In the genomic region with DNA sequence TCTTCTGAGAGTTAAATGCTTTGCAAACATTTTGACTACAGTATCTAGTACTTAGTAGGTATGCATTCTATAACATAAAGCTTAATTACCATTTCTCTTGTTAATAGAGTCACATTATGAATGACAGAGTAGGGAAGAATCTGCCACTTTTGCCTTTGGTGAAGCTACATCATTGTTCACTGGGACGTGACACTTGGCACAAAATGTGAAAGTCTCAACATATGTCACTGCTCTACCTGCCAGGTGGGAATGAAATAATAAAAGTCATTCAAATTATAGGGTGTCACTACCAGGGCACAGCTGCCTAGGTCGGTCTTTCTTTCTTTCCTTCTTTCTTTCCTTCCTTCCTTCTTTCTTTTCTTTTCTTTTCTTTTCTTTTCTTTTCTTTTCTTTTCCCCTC, we compare ENCODE assay signal across 22 cellular contexts. TPM values are rescaled to one million over a fixed set of nuclear protein-coding genes. Genes with fewer than 3 reads are reported as not detected.
A peak's percentile ranks its signal among the peaks of the same experiment; 100 is the strongest.
DNase-seq lines count a peak whose midpoint lies in the region; ATAC-seq, FAIRE-seq and TF ChIP-seq lines count a peak whose summit lies in the region.
"Had no signal": no experiment of that assay in that cellular context is flagged by ENCODE, and none has a peak within 500 bp of the region (broad histone marks: within the 10 kb centered on the region; RNA-seq: fewer than 3 reads in every experiment).

No MANE protein-coding gene starts in this region.

- H3K36me3 Mint-ChIP-seq in effector memory CD8-positive, alpha-beta T cell (ENCODE audit: insufficient read depth): no peaks in the 10 kb centered on the region
- H3K36me3 Mint-ChIP-seq: CD14-positive monocyte; CD4-positive, alpha-beta memory T cell had no signal

- 23% methylated on average over 2 of the region's 2 CpGs for WGBS in HepG2 (ENCODE audit: low lambda C conversion rate)
- WGBS in right lobe of liver (ENCODE audit: insufficient coverage, low coverage, low lambda C conversion rate, missing lambda C conversion rate): 69% methylated on average over 2 of the region's 2 CpGs

- TF ChIP-seq CTCF in HepG2 (CRISPR knock-in tag; IDR thresholded peaks at IDR 0.05) (no peak), right lobe of liver (IDR thresholded peaks at IDR 0.05) (no peak), coronary artery (IDR thresholded peaks at IDR 0.05) (no peak)

- peaks cover 44 to 61% of the 10 kb centered on the region in 2 donors for H3K27me3 Mint-ChIP-seq in effector memory CD8-positive, alpha-beta T cell

- BruUV-seq in HepG2 (replicated peaks; lab: Mats Ljungman, UMichigan): no TSS peak

- no peaks in the 10 kb centered on the region for H3K4me1 ChIP-seq in HepG2 (ENCODE audit: insufficient read depth, low read length)
- H3K4me1 ChIP-seq in right lobe of liver: no peaks in the 10 kb centered on the region
- H3K4me1 ChIP-seq: BLaER1 had no signal

- no peak for TF ChIP-seq POLR2A in HepG2 (IDR thresholded peaks at IDR 0.05; ENCODE audit: insufficient read depth in 1 of 2, low read depth in 2 of 2, low read length in 2 of 2)
- no peak for TF ChIP-seq POLR2A in right lobe of liver (IDR thresholded peaks at IDR 0.05)

- no peaks in the 10 kb centered on the region for H3K4me1 Mint-ChIP-seq in effector memory CD8-positive, alpha-beta T cell (ENCODE audit: low read depth in 2 of 2)
- H3K4me1 Mint-ChIP-seq: CD4-positive, alpha-beta memory T cell had no signal

- CTCF ChIA-PET in HepG2 (lab: Yijun Ruan, JAX; ENCODE audit: low intra/inter-chr PET ratio, low total read pairs): no interaction called here

- no peaks in the 10 kb centered on the region for H3K36me3 ChIP-seq in HepG2 (replicated peaks in 1 of 2; ENCODE audit: control insufficient read depth in 1 of 2, insufficient read depth in 2 of 2, low read length in 2 of 2)
- no peaks in the 10 kb centered on the region for H3K36me3 ChIP-seq in right lobe of liver
- H3K36me3 ChIP-seq: BLaER1, HAP-1 had no signal

- POLR2A ChIA-PET in HepG2 (lab: Yijun Ruan, JAX): no interaction called here

- no peak overlapping the region for H3K4me2 ChIP-seq in HepG2 (ENCODE audit: low read depth, low read length)
- H3K4me2 ChIP-seq: BLaER1 had no signal

- no peaks in the 10 kb centered on the region for H3K79me2 ChIP-seq in HepG2 (ENCODE audit: insufficient read depth, low read length)

- in situ Hi-C loops in HepG2 (cut with HindIII; ENCODE audit: extremely low pct_ligation_motif_present, low pct_unique_long_range_greater_than_20kb): no loop called here

- H3K27ac ChIP-seq in HepG2 (ENCODE audit: extremely low read length, insufficient read depth, low read length) (no peak overlapping the region), right lobe of liver (no peak overlapping the region), coronary artery (no peak overlapping the region)
- H3K27ac ChIP-seq: BLaER1, GM23248 had no signal

- no peaks in the 10 kb centered on the region for H3K9me3 Mint-ChIP-seq in effector memory CD8-positive, alpha-beta T cell
- H3K9me3 Mint-ChIP-seq: CD14-positive monocyte had no signal

- no peak for TF ChIP-seq RAD21 in HepG2 (CRISPR knock-in tag; IDR thresholded peaks at IDR 0.05)

- TF ChIP-seq EP300 in HepG2 (IDR thresholded peaks at IDR 0.05; ENCODE audit: low read depth in 2 of 2, low read length in 2 of 2) (no peak), HepG2 (CRISPR knock-in tag; IDR thresholded peaks at IDR 0.05; ENCODE audit: borderline replicate concordance) (no peak)

- H3K4me3 Mint-ChIP-seq in effector memory CD8-positive, alpha-beta T cell: no peak overlapping the region
- H3K4me3 Mint-ChIP-seq: CD14-positive monocyte; CD4-positive, alpha-beta memory T cell had no signal

- intact Hi-C loops in HepG2 (cut with micrococcal nuclease; ENCODE audit: unreplicated experiment) (no loop called here), right lobe of liver (cut with DNase I) (no loop called here)

- FAIRE-seq in HepG2 (lab: Jason Lieb, UNC): no peak
- FAIRE-seq: GM12878 had no signal

- no peaks in the 10 kb centered on the region for H4K20me1 ChIP-seq in HepG2 (ENCODE audit: insufficient read depth, low read length)
- H4K20me1 ChIP-seq: BLaER1 had no signal

- DNase-seq in HepG2 (ENCODE audit: low spot score) (no peak), right lobe of liver (no peak), NCI-H69 (lab: John Stamatoyannopoulos, UW) (peak; percentile 72), cerebellum (ENCODE audit: low spot score) (peak; percentile 47), activated gamma-delta T cell treated with Interleukin-2 at 50 U/mL for 16 hours (no peak), coronary artery (ENCODE audit: low spot score) (no peak)
- DNase-seq in effector memory CD8-positive, alpha-beta T cell: no peak
- DNase-seq: 8988T; CD4-positive, alpha-beta memory T cell; DMS153; DMS79; GF-D8; GM23248 had no signal

- H3K27ac Mint-ChIP-seq in effector memory CD8-positive, alpha-beta T cell: no peak overlapping the region

- H3K9me3 ChIP-seq in HepG2 (ENCODE audit: low read length) (no peaks in the 10 kb centered on the region), right lobe of liver (no peaks in the 10 kb centered on the region)
- H3K9me3 ChIP-seq: BLaER1, HAP-1 had no signal

- no peaks in the 10 kb centered on the region for H3K27me3 ChIP-seq in HepG2 (ENCODE audit: control insufficient read depth in 1 of 2, insufficient read depth in 2 of 2, low read length in 2 of 2)
- no peaks in the 10 kb centered on the region for H3K27me3 ChIP-seq in right lobe of liver
- H3K27me3 ChIP-seq: BLaER1 had no signal

- H3K9ac ChIP-seq in HepG2 (ENCODE audit: insufficient read depth, low read depth, low read length): no peak overlapping the region
- H3K9ac ChIP-seq: BLaER1, GM23248 had no signal

- H3K4me3 ChIP-seq in HepG2 (replicated peaks in 1 of 3; ENCODE audit: insufficient read depth in 1 of 3, low read depth in 2 of 3, low read length in 3 of 3) (no peak overlapping the region), right lobe of liver (no peak overlapping the region), coronary artery (no peak overlapping the region)
- H3K4me3 ChIP-seq: BLaER1, GM12878, GM23248, HAP-1 had no signal

- ATAC-seq in HepG2 (no peak), right lobe of liver (no peak)
- no peak for ATAC-seq in effector memory CD8-positive, alpha-beta T cell (replicated peaks)
- ATAC-seq: GM12878 had no signal

- H2AFZ ChIP-seq in HepG2 (ENCODE audit: low read length): no peak overlapping the region
- H2AFZ ChIP-seq: GM23248 had no signal

RNA-seq across cellular contexts. Expression of a gene that starts 17.6 kb away (rescaled TPM):
- not detected in 2 replicates for total RNA-seq in HepG2 (2016; rRNA removed; fragmentation: Illumina TruSeq; extraction: Trizol)
- not detected in 2 replicates for total RNA-seq in HepG2 (2016; cell fraction: cytosol; rRNA removed; fragmentation: Illumina TruSeq; extraction: Trizol; ENCODE audit: low read depth)
- not detected in 2 replicates for total RNA-seq in HepG2 (2016; cell fraction: insoluble cytoplasmic fraction; rRNA removed; fragmentation: Illumina TruSeq; extraction: Trizol)
- not detected in 2 replicates for total RNA-seq in HepG2 (2016; cell fraction: membrane; rRNA removed; fragmentation: Illumina TruSeq; extraction: Trizol)
- total RNA-seq in HepG2 (2016; cell fraction: nucleus; rRNA removed; fragmentation: Illumina TruSeq; extraction: Trizol): not detected in 2 replicates
- 0.05 TPM in 1 of 2 replicates, not detected in the other for polyA plus RNA-seq in HepG2 (2011; rRNA removed)
- polyA plus RNA-seq in HepG2 (2011; cell fraction: cytosol; rRNA removed): not detected in 2 replicates
- not detected in 2 replicates for polyA plus RNA-seq in HepG2 (2011; cell fraction: nucleus; rRNA removed)
- polyA plus RNA-seq in HepG2 (2012): not detected in 2 replicates
- not detected in 2 replicates for polyA plus RNA-seq in HepG2 (2016; cell fraction: cytosol; fragmentation: Illumina TruSeq; extraction: Trizol; ENCODE audit: low read depth)
- polyA plus RNA-seq in HepG2 (2016; cell fraction: insoluble cytoplasmic fraction; fragmentation: Illumina TruSeq; extraction: Trizol; ENCODE audit: low read depth): not detected in 2 replicates
- not detected in 2 replicates for polyA plus RNA-seq in HepG2 (2016; cell fraction: membrane; fragmentation: Illumina TruSeq; extraction: Trizol; ENCODE audit: low read depth)
- polyA plus RNA-seq in HepG2 (2016; cell fraction: nucleus; fragmentation: Illumina TruSeq; extraction: Trizol; ENCODE audit: insufficient read depth, low read depth): not detected in 2 replicates
- polyA minus RNA-seq in HepG2 (2011; rRNA and poly(A)+ RNA removed; ENCODE audit: low replicate concordance): not detected in 2 replicates
- not detected in 2 replicates for polyA minus RNA-seq in HepG2 (2011; cell fraction: cytosol; rRNA and poly(A)+ RNA removed)
- not detected in 2 replicates for polyA minus RNA-seq in HepG2 (2011; cell fraction: nucleus; rRNA and poly(A)+ RNA removed)
- total RNA-seq in right lobe of liver: not detected
- not detected for total RNA-seq in cerebellum
- total RNA-seq: A673; CD4-positive, alpha-beta memory T cell; H4 had no signal
- polyA plus RNA-seq: AG04450; CD4-positive, alpha-beta memory T cell; GM23248 had no signal

RNA-seq across cellular contexts. Expression of a gene that starts 20.7 kb away (rescaled TPM):
- total RNA-seq in HepG2 (2016; rRNA removed; fragmentation: Illumina TruSeq; extraction: Trizol) (not detected in 2 replicates), right lobe of liver (under 1 TPM in 3 of 6 experiments, not detected in 3; 0.12 to 0.18 (median 0.12) TPM), cerebellum (0.91 TPM)
- not detected in 2 replicates for total RNA-seq in HepG2 (2016; cell fraction: cytosol; rRNA removed; fragmentation: Illumina TruSeq; extraction: Trizol; ENCODE audit: low read depth)
- not detected in 2 replicates for total RNA-seq in HepG2 (2016; cell fraction: insoluble cytoplasmic fraction; rRNA removed; fragmentation: Illumina TruSeq; extraction: Trizol)
- not detected in 2 replicates for total RNA-seq in HepG2 (2016; cell fraction: membrane; rRNA removed; fragmentation: Illumina TruSeq; extraction: Trizol)
- total RNA-seq in HepG2 (2016; cell fraction: nucleus; rRNA removed; fragmentation: Illumina TruSeq; extraction: Trizol): not detected in 2 replicates
- polyA plus RNA-seq in HepG2 (2011; rRNA removed): not detected in 2 replicates
- polyA plus RNA-seq in HepG2 (2011; cell fraction: cytosol; rRNA removed): not detected in 2 replicates
- not detected in 2 replicates for polyA plus RNA-seq in HepG2 (2011; cell fraction: nucleus; rRNA removed)
- not detected in 2 replicates for polyA plus RNA-seq in HepG2 (2012)
- polyA plus RNA-seq in HepG2 (2016; cell fraction: cytosol; fragmentation: Illumina TruSeq; extraction: Trizol; ENCODE audit: low read depth): not detected in 2 replicates
- not detected in 2 replicates for polyA plus RNA-seq in HepG2 (2016; cell fraction: insoluble cytoplasmic fraction; fragmentation: Illumina TruSeq; extraction: Trizol; ENCODE audit: low read depth)
- not detected in 2 replicates for polyA plus RNA-seq in HepG2 (2016; cell fraction: membrane; fragmentation: Illumina TruSeq; extraction: Trizol; ENCODE audit: low read depth)
- polyA plus RNA-seq in HepG2 (2016; cell fraction: nucleus; fragmentation: Illumina TruSeq; extraction: Trizol; ENCODE audit: insufficient read depth, low read depth): not detected in 2 replicates
- polyA minus RNA-seq in HepG2 (2011; rRNA and poly(A)+ RNA removed; ENCODE audit: low replicate concordance): not detected in 2 replicates
- not detected in 2 replicates for polyA minus RNA-seq in HepG2 (2011; cell fraction: cytosol; rRNA and poly(A)+ RNA removed)
- not detected in 2 replicates for polyA minus RNA-seq in HepG2 (2011; cell fraction: nucleus; rRNA and poly(A)+ RNA removed)
- total RNA-seq: A673, Daoy, GM23248, H4, HT-29 had no signal
- polyA plus RNA-seq: AG04450, GM23248 had no signal

RNA-seq across cellular contexts. Expression of a gene that starts 30.3 kb away (rescaled TPM):
- total RNA-seq in HepG2 (2016; rRNA removed; fragmentation: Illumina TruSeq; extraction: Trizol) (not detected in 2 replicates), right lobe of liver (1 to 10 TPM in 5 of 6 experiments, under 1 TPM in 1; 0.95 to 4.8 (median 1.9) TPM), cerebellum (1.7 TPM)
- total RNA-seq in HepG2 (2016; cell fraction: cytosol; rRNA removed; fragmentation: Illumina TruSeq; extraction: Trizol; ENCODE audit: low read depth): not detected in 2 replicates
- not detected in 2 replicates for total RNA-seq in HepG2 (2016; cell fraction: insoluble cytoplasmic fraction; rRNA removed; fragmentation: Illumina TruSeq; extraction: Trizol)
- not detected in 2 replicates for total RNA-seq in HepG2 (2016; cell fraction: membrane; rRNA removed; fragmentation: Illumina TruSeq; extraction: Trizol)
- not detected in 2 replicates for total RNA-seq in HepG2 (2016; cell fraction: nucleus; rRNA removed; fragmentation: Illumina TruSeq; extraction: Trizol)
- not detected in 2 replicates for polyA plus RNA-seq in HepG2 (2011; rRNA removed)
- not detected in 2 replicates for polyA plus RNA-seq in HepG2 (2011; cell fraction: cytosol; rRNA removed)
- polyA plus RNA-seq in HepG2 (2011; cell fraction: nucleus; rRNA removed): not detected in 2 replicates
- polyA plus RNA-seq in HepG2 (2012): not detected in 2 replicates
- not detected in 2 replicates for polyA plus RNA-seq in HepG2 (2016; cell fraction: cytosol; fragmentation: Illumina TruSeq; extraction: Trizol; ENCODE audit: low read depth)
- polyA plus RNA-seq in HepG2 (2016; cell fraction: insoluble cytoplasmic fraction; fragmentation: Illumina TruSeq; extraction: Trizol; ENCODE audit: low read depth): not detected in 2 replicates
- not detected in 2 replicates for polyA plus RNA-seq in HepG2 (2016; cell fraction: membrane; fragmentation: Illumina TruSeq; extraction: Trizol; ENCODE audit: low read depth)
- polyA plus RNA-seq in HepG2 (2016; cell fraction: nucleus; fragmentation: Illumina TruSeq; extraction: Trizol; ENCODE audit: insufficient read depth, low read depth): not detected in 2 replicates
- not detected in 2 replicates for polyA minus RNA-seq in HepG2 (2011; rRNA and poly(A)+ RNA removed; ENCODE audit: low replicate concordance)
- polyA minus RNA-seq in HepG2 (2011; cell fraction: cytosol; rRNA and poly(A)+ RNA removed): not detected in 2 replicates
- not detected in 2 replicates for polyA minus RNA-seq in HepG2 (2011; cell fraction: nucleus; rRNA and poly(A)+ RNA removed)
- total RNA-seq: A673; CD4-positive, alpha-beta memory T cell; Daoy; GM12878; GM23248; H4; HT-29 had no signal
- polyA plus RNA-seq: AG04450; CD4-positive, alpha-beta memory T cell; GM12878; GM23248 had no signal

Comparison
In these comparisons a context has a peak if more than half of its experiments do, and no peak if none do; other contexts are left out.
1. DNase-seq: peak in NCI-H69 (single experiment) and cerebellum (single experiment); none in HepG2 (single experiment), right lobe of liver (0 of 3), activated gamma-delta T cell treated with Interleukin-2 at 50 U/mL for 16 hours (single experiment), effector memory CD8-positive, alpha-beta T cell (0 of 3) and coronary artery (single experiment).